ENCODE assay signal across 10 cellular contexts in genomic region chr5:26482817-26483375, GRCh38.
A peak's percentile ranks its signal among the peaks of the same experiment; 100 is the strongest.
DNase-seq lines count a peak whose midpoint lies in the region; ATAC-seq and TF ChIP-seq lines count a peak whose summit lies in the region.
"Had no signal": no experiment of that assay in that cellular context is flagged by ENCODE, and none has a peak within 500 bp of the region (broad histone marks: within the 10 kb centered on the region; RNA-seq: fewer than 3 reads in every experiment).

No MANE protein-coding gene starts in this region.

- no peak for TF ChIP-seq RAD21 in IMR-90 (IDR thresholded peaks at IDR 0.05; ENCODE audit: low read length)

- H3K4ac ChIP-seq in IMR-90 (ENCODE audit: low read depth, low read length): no peak overlapping the region

- in situ Hi-C loops in IMR-90 (cut with MboI; ENCODE audit: low sequenced_read_pairs): no loop called here

- peak; percentile 57 for TF ChIP-seq CTCF in GM12872 (IDR thresholded peaks at IDR 0.05; ENCODE audit: insufficient read depth, low read depth, low read length)
- TF ChIP-seq CTCF in IMR-90 (conservative IDR thresholded peaks at IDR 0.05; ENCODE audit: low read depth, low read length): 0 out of 2 replicates have a peak, but pooled peaks have one; percentile 5
- TF ChIP-seq CTCF in OCI-LY7 (conservative IDR thresholded peaks at IDR 0.05; ENCODE audit: low read length): peak; percentile 71
- peak; percentile 57 for TF ChIP-seq CTCF in epithelial cell of proximal tubule (conservative IDR thresholded peaks at IDR 0.05; ENCODE audit: low read depth, low read length)
- no peak for TF ChIP-seq CTCF in parathyroid adenoma (IDR thresholded peaks at IDR 0.05)

- H3K9me3 ChIP-seq in IMR-90 (ENCODE audit: control insufficient read depth, insufficient read depth, low read length) (peaks cover 6% of the 10 kb centered on the region; the same call in 1 of the 2 replicates), OCI-LY7 (ENCODE audit: low read length) (no peaks in the 10 kb centered on the region), parathyroid adenoma (ENCODE audit: control insufficient read depth, low read length) (no peaks in the 10 kb centered on the region)

- ATAC-seq in IMR-90 (ENCODE audit: low read depth) (no peak), GM21619 (IDR thresholded peaks at IDR 0.05; ENCODE audit: unreplicated experiment) (no peak), GM18505 (IDR thresholded peaks at IDR 0.05; ENCODE audit: unreplicated experiment) (no peak)
- ATAC-seq: mucosa of descending colon had no signal

- H3K14ac ChIP-seq in IMR-90 (replicated peaks; ENCODE audit: low read depth, low read length): no peak overlapping the region

- no peak overlapping the region for H2BK120ac ChIP-seq in IMR-90 (ENCODE audit: low read depth, low read length)

- H3K27ac ChIP-seq in IMR-90 (ENCODE audit: insufficient read depth, low read length): no peak overlapping the region
- no peak overlapping the region for H3K27ac ChIP-seq in OCI-LY7 (ENCODE audit: low read depth, low read length, poor library complexity, severe bottlenecking)
- H3K27ac ChIP-seq in parathyroid adenoma: no peak overlapping the region
- H3K27ac ChIP-seq: SK-N-MC had no signal

- no peak overlapping the region for H2BK20ac ChIP-seq in IMR-90 (ENCODE audit: low read depth, low read length)

- dilution Hi-C loops in IMR-90 (cut with HindIII; ENCODE audit: low sequenced_read_pairs, unreplicated experiment): no loop called here

- H3K79me1 ChIP-seq in IMR-90 (ENCODE audit: low read depth in 1 of 2, low read length in 2 of 2): no peaks in the 10 kb centered on the region

- H3K4me2 ChIP-seq in IMR-90 (ENCODE audit: low read depth, low read length) (no peak overlapping the region), OCI-LY7 (ENCODE audit: low read length) (no peak overlapping the region), parathyroid adenoma (ENCODE audit: low read length) (peak overlapping the region; percentile 61)

- BruUV-seq in IMR-90 (replicated peaks; lab: Mats Ljungman, UMichigan) (no TSS peak), OCI-LY7 (replicated peaks; lab: Mats Ljungman, UMichigan) (no TSS peak)

- no peak overlapping the region for H3K4me3 ChIP-seq in IMR-90 (ENCODE audit: insufficient read depth, low read depth, low read length)
- no peak overlapping the region for H3K4me3 ChIP-seq in OCI-LY7 (ENCODE audit: low read depth, low read length, poor library complexity, severe bottlenecking)
- no peak overlapping the region for H3K4me3 ChIP-seq in epithelial cell of proximal tubule (ENCODE audit: low read depth, low read length)
- peak overlapping the region; percentile 64 for H3K4me3 ChIP-seq in parathyroid adenoma (ENCODE audit: low read depth, low read length)
- H3K4me3 ChIP-seq: mucosa of descending colon, SK-N-MC had no signal

- H4K5ac ChIP-seq in IMR-90 (ENCODE audit: low read depth, low read length): no peak overlapping the region

- DNase-seq in IMR-90 (no peak), OCI-LY7 (ENCODE audit: low spot score) (peak; percentile 24), epithelial cell of proximal tubule (ENCODE audit: low read depth) (no peak), activated gamma-delta T cell (lab: John Stamatoyannopoulos, UW) (no peak)

- intact Hi-C loops in IMR-90 (cut with micrococcal nuclease) (no loop called here), OCI-LY7 (cut with micrococcal nuclease; ENCODE audit: unreplicated experiment) (no loop called here)

- CTCF ChIA-PET in IMR-90 (lab: Yijun Ruan, JAX): no interaction called here
- CTCF ChIA-PET in OCI-LY7 (lab: Charles Lee; ENCODE audit: unreplicated experiment): no interaction called here

- no peak overlapping the region for H4K8ac ChIP-seq in IMR-90 (ENCODE audit: low read depth in 2 of 2, low read length in 2 of 2)

- H2BK5ac ChIP-seq in IMR-90 (ENCODE audit: low read depth, low read length, poor library complexity, severe bottlenecking): no peak overlapping the region

- no peak overlapping the region for H3K18ac ChIP-seq in IMR-90 (ENCODE audit: low read depth, low read length)

- POLR2A ChIA-PET in IMR-90 (lab: Charles Lee; ENCODE audit: unreplicated experiment) (no interaction called here), OCI-LY7 (lab: Charles Lee) (no interaction called here)

- H3K4me1 ChIP-seq in IMR-90 (ENCODE audit: control insufficient read depth, insufficient read depth, low read length): no peaks in the 10 kb centered on the region
- no peaks in the 10 kb centered on the region for H3K4me1 ChIP-seq in OCI-LY7 (ENCODE audit: insufficient read depth, low read length, poor library complexity, severe bottlenecking)
- no peaks in the 10 kb centered on the region for H3K4me1 ChIP-seq in parathyroid adenoma

- no peak overlapping the region for H2AK5ac ChIP-seq in IMR-90 (ENCODE audit: low read depth, low read length)

- no peaks in the 10 kb centered on the region for H4K20me1 ChIP-seq in IMR-90 (ENCODE audit: insufficient read depth, low read length)
- H4K20me1 ChIP-seq in OCI-LY7 (ENCODE audit: insufficient read depth, low read length): no peaks in the 10 kb centered on the region

- WGBS in IMR-90 (ENCODE audit: extremely low coverage in 2 of 2, insufficient read length in 1 of 2), 2 experiments: no CpG with 5 or more reads among the region's 2 CpGs

- H2AFZ ChIP-seq in IMR-90 (replicated peaks; ENCODE audit: low read length, poor library complexity) (no peak overlapping the region), OCI-LY7 (ENCODE audit: low read length) (no peak overlapping the region), parathyroid adenoma (no peak overlapping the region)

- no peaks in the 10 kb centered on the region for H3K27me3 ChIP-seq in IMR-90 (ENCODE audit: control insufficient read depth, insufficient read depth, low read length)
- H3K27me3 ChIP-seq in parathyroid adenoma (ENCODE audit: control insufficient read depth, insufficient read depth, low read length): no peaks in the 10 kb centered on the region

- H3K79me2 ChIP-seq in OCI-LY7 (ENCODE audit: insufficient read depth, low read depth, low read length): no peaks in the 10 kb centered on the region
- no peaks in the 10 kb centered on the region for H3K79me2 ChIP-seq in parathyroid adenoma

- no peak for TF ChIP-seq POLR2A in IMR-90 (IDR thresholded peaks at IDR 0.05; ENCODE audit: low read depth, low read length)
- no peak for TF ChIP-seq POLR2A in GM18505 (IDR thresholded peaks at IDR 0.05; ENCODE audit: borderline replicate concordance, extremely low read depth, insufficient read depth, insufficient read length)

- no peak overlapping the region for H2AK9ac ChIP-seq in IMR-90 (replicated peaks; ENCODE audit: low read depth, low read length, poor library complexity)

- H3K36me3 ChIP-seq in IMR-90 (ENCODE audit: control insufficient read depth, insufficient read depth, low read length) (no peaks in the 10 kb centered on the region), OCI-LY7 (ENCODE audit: insufficient read depth, low read length) (no peaks in the 10 kb centered on the region), parathyroid adenoma (ENCODE audit: control insufficient read depth, insufficient read depth, low read length) (no peaks in the 10 kb centered on the region)

- H3K9ac ChIP-seq in IMR-90 (ENCODE audit: low read depth, low read length): no peak overlapping the region
- no peak overlapping the region for H3K9ac ChIP-seq in parathyroid adenoma

- no peak overlapping the region for H2BK15ac ChIP-seq in IMR-90 (ENCODE audit: low read depth, low read length)

- no peaks in the 10 kb centered on the region for H3K9me2 ChIP-seq in OCI-LY7 (ENCODE audit: insufficient read depth, low read length)

- H4K91ac ChIP-seq in IMR-90 (ENCODE audit: insufficient read depth, low read depth, low read length): no peak overlapping the region

- no peak overlapping the region for H3K56ac ChIP-seq in IMR-90 (ENCODE audit: extremely low read depth, insufficient read depth, low read length)

- no peak overlapping the region for H3K23ac ChIP-seq in IMR-90 (ENCODE audit: low read depth, low read length)

- no peaks in the 10 kb centered on the region for H3K9me1 ChIP-seq in IMR-90 (ENCODE audit: insufficient read depth, low read length)

TF ChIP-seq in IMR-90, 13 proteins besides CTCF, POLR2A, EP300 and RAD21:
- no peak for TF ChIP-seq CEBPB (IDR thresholded peaks at IDR 0.05; ENCODE audit: low read depth, low read length)
- TF ChIP-seq CHD1 (IDR thresholded peaks at IDR 0.05; ENCODE audit: low read depth, low read length): no peak
- TF ChIP-seq MAZ (IDR thresholded peaks at IDR 0.05; ENCODE audit: borderline replicate concordance, low read depth, low read length): no peak
- no peak for TF ChIP-seq SMC3 (IDR thresholded peaks at IDR 0.05; ENCODE audit: low read depth, low read length)
- no peak for TF ChIP-seq FOS (IDR thresholded peaks at IDR 0.05; ENCODE audit: low read depth, low read length)
- TF ChIP-seq USF2 (IDR thresholded peaks at IDR 0.05; ENCODE audit: low read depth, low read length): no peak
- TF ChIP-seq RFX5 (IDR thresholded peaks at IDR 0.05; ENCODE audit: low read depth, low read length): no peak
- no peak for TF ChIP-seq RCOR1 (IDR thresholded peaks at IDR 0.05; ENCODE audit: insufficient replicate concordance, low read length)
- no peak for TF ChIP-seq MXI1 (IDR thresholded peaks at IDR 0.05; ENCODE audit: borderline replicate concordance, low read depth, low read length)
